8 cellular contexts compared by ENCODE assay signal in the genomic region with DNA sequence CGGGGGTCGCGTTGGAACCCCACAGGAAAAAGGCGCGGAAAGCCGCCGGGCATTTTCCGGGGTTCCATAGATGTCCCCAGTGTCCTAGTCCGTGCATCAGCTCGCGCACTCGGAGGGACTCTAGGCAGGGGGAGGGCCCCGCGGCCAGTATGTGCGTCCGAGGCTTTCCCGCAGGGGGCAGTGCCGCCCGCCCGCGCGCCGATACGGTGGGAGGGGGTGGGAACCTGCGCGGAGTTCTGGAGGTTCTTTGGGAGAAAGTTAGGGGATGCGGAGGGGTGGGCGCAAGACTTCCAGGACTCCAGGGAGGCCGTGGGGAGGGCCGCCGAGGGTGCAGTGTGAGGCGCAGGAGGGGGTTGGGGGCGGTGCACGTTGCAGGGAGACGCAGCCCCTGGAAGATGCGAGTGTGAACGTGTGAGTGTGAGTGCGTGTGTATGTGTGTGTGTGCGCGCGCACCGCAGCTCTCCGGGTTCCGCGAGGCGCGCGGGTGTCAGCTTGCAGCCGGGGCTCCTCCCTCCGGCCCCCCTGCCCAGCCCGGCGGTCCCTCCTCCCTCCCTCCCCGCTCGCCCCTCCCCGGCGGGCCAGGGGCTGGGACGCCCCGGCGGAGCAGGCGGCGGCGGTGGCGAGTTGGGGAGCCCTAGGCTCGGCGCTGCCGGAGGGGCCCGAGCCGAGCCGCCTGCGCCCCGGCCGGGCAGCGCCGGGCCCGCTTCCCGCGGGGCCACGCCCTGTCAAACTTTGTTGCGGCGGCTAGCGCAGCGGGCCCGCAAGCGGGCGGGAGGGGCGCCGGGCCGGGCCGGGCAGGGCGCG. TPM values are rescaled to one million over a fixed set of nuclear protein-coding genes. Genes with fewer than 3 reads are reported as not detected.
A peak's percentile ranks its signal among the peaks of the same experiment; 100 is the strongest.
DNase-seq lines count a peak whose midpoint lies in the region; ATAC-seq and TF ChIP-seq lines count a peak whose summit lies in the region.

A gene with protein sequence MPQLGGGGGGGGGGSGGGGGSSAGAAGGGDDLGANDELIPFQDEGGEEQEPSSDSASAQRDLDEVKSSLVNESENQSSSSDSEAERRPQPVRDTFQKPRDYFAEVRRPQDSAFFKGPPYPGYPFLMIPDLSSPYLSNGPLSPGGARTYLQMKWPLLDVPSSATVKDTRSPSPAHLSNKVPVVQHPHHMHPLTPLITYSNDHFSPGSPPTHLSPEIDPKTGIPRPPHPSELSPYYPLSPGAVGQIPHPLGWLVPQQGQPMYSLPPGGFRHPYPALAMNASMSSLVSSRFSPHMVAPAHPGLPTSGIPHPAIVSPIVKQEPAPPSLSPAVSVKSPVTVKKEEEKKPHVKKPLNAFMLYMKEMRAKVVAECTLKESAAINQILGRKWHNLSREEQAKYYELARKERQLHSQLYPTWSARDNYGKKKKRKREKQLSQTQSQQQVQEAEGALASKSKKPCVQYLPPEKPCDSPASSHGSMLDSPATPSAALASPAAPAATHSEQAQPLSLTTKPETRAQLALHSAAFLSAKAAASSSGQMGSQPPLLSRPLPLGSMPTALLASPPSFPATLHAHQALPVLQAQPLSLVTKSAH (plus strand): TSS at position 559 of the 804 bp plus-strand sequence. CDS start 293 bp downstream, outside the sequence.

- H3K36me3 ChIP-seq in BE2C = no peaks in the 10 kb centered on the region
- H3K36me3 ChIP-seq in vagina = no peaks in the 10 kb centered on the region

- POLR2A ChIA-PET in naive thymus-derived CD8-positive, alpha-beta T cell (lab: Charles Lee) = no interaction called here

- H3K27me3 ChIP-seq in BE2C (peaks cover 30% of the 10 kb centered on the region), vagina (no peaks in the 10 kb centered on the region)

- peak within 1 kb of the TSS; percentile 62 to 87 (median 76) for H3K4me3 Mint-ChIP-seq in naive thymus-derived CD8-positive, alpha-beta T cell

- no peak within 1 kb of the TSS for H3K27ac Mint-ChIP-seq in naive thymus-derived CD8-positive, alpha-beta T cell

- no peaks in the 10 kb centered on the region for H3K9me3 Mint-ChIP-seq in naive thymus-derived CD8-positive, alpha-beta T cell

- H3K4me3 ChIP-seq in BE2C (ENCODE audit: low read depth, low read length) (peak within 1 kb of the TSS; percentile 38), foreskin fibroblast (ENCODE audit: low read depth in 1 of 2, low read length in 2 of 2) (peak within 1 kb of the TSS; percentile 71 to 84), vagina (peak within 1 kb of the TSS; percentile 87 to 95)

- TF ChIP-seq POLR2A in vagina (IDR thresholded peaks at IDR 0.05) = peak in 1 of 2 donors; percentile 76

- peaks cover 32 to 63% (median 51%) of the 10 kb centered on the region in 5 donors for H3K27me3 Mint-ChIP-seq in naive thymus-derived CD8-positive, alpha-beta T cell

- peaks cover 0 to 15% (median 14%) of the 10 kb centered on the region in 4 donors for H3K4me1 Mint-ChIP-seq in naive thymus-derived CD8-positive, alpha-beta T cell

- intact Hi-C loops in vagina (cut with DNase I) = loop anchor here (2.0 kb wide), 1 partner anchor 152 kb away; no protein-coding TSS in a partner anchor

- DNase-seq in BE2C = peak; percentile 65
- DNase-seq in NCI-H2196 treated with DMSO at 0.1 percent for 48 hours (lab: John Stamatoyannopoulos, UW; ENCODE audit: unreplicated experiment) = peak; percentile 3
- DNase-seq in activated gamma-delta T cell treated with Interleukin-2 at 50 U/mL for 16 hours = peak; percentile 8
- DNase-seq in foreskin fibroblast = peak; percentile 76 to 79
- peak in 6 of 10 donors; percentile 7 to 30 (median 20) for DNase-seq in naive thymus-derived CD8-positive, alpha-beta T cell
- DNase-seq in vagina (ENCODE audit: extremely low spot score in 2 of 2) = peak in 1 of 2 donors; percentile 93

- no peaks in the 10 kb centered on the region for H3K4me1 ChIP-seq in BE2C
- H3K4me1 ChIP-seq in vagina = peaks cover 51% of the 10 kb centered on the region

- peaks cover 0 to 2% (median 0%) of the 10 kb centered on the region in 3 donors for H3K36me3 Mint-ChIP-seq in naive thymus-derived CD8-positive, alpha-beta T cell

- H3K27ac ChIP-seq in vagina = peak within 1 kb of the TSS; percentile 91

- H3K9me3 ChIP-seq in BE2C = no peaks in the 10 kb centered on the region
- H3K9me3 ChIP-seq in vagina = no peaks in the 10 kb centered on the region

- ATAC-seq in GM18909 (IDR thresholded peaks at IDR 0.05; ENCODE audit: poor library complexity, unreplicated experiment) (peak; percentile 54), HG02642 (IDR thresholded peaks at IDR 0.05; ENCODE audit: poor library complexity, unreplicated experiment) (no peak)
- ATAC-seq in naive thymus-derived CD8-positive, alpha-beta T cell = peak; percentile 73 to 74

- TF ChIP-seq CTCF in BE2C (IDR thresholded peaks at IDR 0.05; ENCODE audit: low read depth, low read length) = peak; percentile 56
- peak; percentile 89 for TF ChIP-seq CTCF in foreskin fibroblast (IDR thresholded peaks at IDR 0.05; ENCODE audit: low read depth, low read length)
- peak; percentile 72 to 80 (median 75) for TF ChIP-seq CTCF in vagina (IDR thresholded peaks at IDR 0.05)

RNA-seq across cellular contexts. Expression of the gene that starts here (rescaled TPM):
- 0.34 TPM for polyA plus RNA-seq in BE2C (2012; ENCODE audit: insufficient read depth, insufficient read length, low read depth)
- not detected for total RNA-seq in naive thymus-derived CD8-positive, alpha-beta T cell
- polyA plus RNA-seq in naive thymus-derived CD8-positive, alpha-beta T cell = under 1 TPM in 2 of 3 donors, not detected in 1; 0.08 to 0.09 TPM
- total RNA-seq in vagina = 8.3 TPM

Comparison
In these comparisons a context has a peak if more than half of its experiments do, and no peak if none do; other contexts are left out.
1. Peak in DNase-seq and ATAC-seq in naive thymus-derived CD8-positive, alpha-beta T cell; RNA of the gene not detected or under 1 TPM.
2. H3K4me3 ChIP-seq: peak in every context shown above with its lines; median percentile 91 in vagina; 78 in foreskin fibroblast; 38 in BE2C.